Comparison of ENCODE assay signal across 28 cellular contexts in the genomic region with DNA sequence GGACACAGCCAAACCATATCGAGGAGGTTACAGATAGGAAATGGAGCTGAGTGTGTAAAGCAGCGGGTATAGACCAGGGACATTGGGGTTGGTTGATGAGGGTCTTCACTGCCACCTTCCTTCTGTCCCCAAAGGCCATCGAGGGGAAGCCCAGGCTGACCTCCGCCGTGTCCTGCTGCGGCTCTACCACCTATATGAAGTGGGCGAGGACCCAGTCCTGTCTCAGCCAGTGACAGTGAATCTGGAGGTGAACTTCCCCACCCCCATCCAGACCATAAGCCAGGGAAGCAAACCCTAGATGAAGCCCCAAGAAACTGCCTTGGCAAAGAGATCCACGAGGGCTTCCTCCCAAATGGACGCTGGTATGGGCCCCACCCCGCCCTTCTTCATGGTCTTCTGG.
"Had no signal": no experiment of that assay in that cellular context is flagged by ENCODE, and none has a peak within 500 bp of the region (broad histone marks: within the 10 kb centered on the region; RNA-seq: fewer than 3 reads in every experiment).

No MANE protein-coding gene starts in this region.

- H3K9me3 Mint-ChIP-seq: naive thymus-derived CD8-positive, alpha-beta T cell; neural crest cell; stimulated activated naive CD8-positive, alpha-beta T cell treated with anti-CD3 and anti-CD28 coated beads, Interleukin-15, Interleukin-2, amounts not matched to agents 100 ng/mL and 50 ng/mL, for 24 hours had no signal

- H3K4me1 ChIP-seq: gastrocnemius medialis, left ventricle myocardium inferior, lower lobe of right lung, parathyroid adenoma, prostate gland, right atrium auricular region, tibial nerve, upper lobe of left lung had no signal

- H3K27ac ChIP-seq: dorsolateral prefrontal cortex, epithelial cell of prostate, gastrocnemius medialis, left ventricle myocardium inferior, lower lobe of right lung, neutrophil, parathyroid adenoma, prostate gland, right atrium auricular region, skin epidermis, thoracic aorta, tibial nerve, upper lobe of left lung had no signal

- H3K27me3 Mint-ChIP-seq: naive thymus-derived CD8-positive, alpha-beta T cell; stimulated activated naive B cell treated with anti-CD40 and anti-IgM and Interleukin-4, amounts not matched to agents 10 μg/mL and 1 μg/mL and 100 μg/mL, for 72 hours; stimulated activated naive CD8-positive, alpha-beta T cell treated with anti-CD3 and anti-CD28 coated beads, Interleukin-15, Interleukin-2, amounts not matched to agents 100 ng/mL and 50 ng/mL, for 24 hours had no signal

- H3K4me1 Mint-ChIP-seq: endodermal cell, neural crest cell had no signal

- H3K27ac Mint-ChIP-seq: endodermal cell; stimulated activated naive B cell treated with anti-CD40 and anti-IgM and Interleukin-4, amounts not matched to agents 10 μg/mL and 1 μg/mL and 100 μg/mL, for 72 hours; stimulated activated naive CD8-positive, alpha-beta T cell treated with anti-CD3 and anti-CD28 coated beads, Interleukin-15, Interleukin-2, amounts not matched to agents 100 ng/mL and 50 ng/mL, for 24 hours had no signal

- H3K4me3 Mint-ChIP-seq: endodermal cell; naive thymus-derived CD8-positive, alpha-beta T cell; neural crest cell; stimulated activated naive B cell treated with anti-CD40 and anti-IgM and Interleukin-4, amounts not matched to agents 10 μg/mL and 1 μg/mL and 100 μg/mL, for 72 hours; stimulated activated naive CD8-positive, alpha-beta T cell treated with anti-CD3 and anti-CD28 coated beads, Interleukin-15, Interleukin-2, amounts not matched to agents 100 ng/mL and 50 ng/mL, for 24 hours had no signal

- ATAC-seq: esophagus mucosa; gastrocnemius medialis; left colon; lower lobe of right lung; naive thymus-derived CD8-positive, alpha-beta T cell; stimulated activated naive B cell treated with anti-CD40 and anti-IgM and Interleukin-4, amounts not matched to agents 10 μg/mL and 1 μg/mL and 100 μg/mL, for 72 hours had no signal

- FAIRE-seq: colon, urothelium cell line had no signal

- H3K9me3 ChIP-seq: gastrocnemius medialis, left ventricle myocardium inferior, lower lobe of right lung, neutrophil, prostate gland, right atrium auricular region, thoracic aorta, tibial nerve, upper lobe of left lung had no signal

- H3K9ac ChIP-seq: parathyroid adenoma had no signal

- H3K27me3 ChIP-seq: dorsolateral prefrontal cortex, gastrocnemius medialis, neutrophil, right atrium auricular region, tibial nerve, upper lobe of left lung had no signal

- DNase-seq: cerebellar nuclear complex; effector CD4-positive, alpha-beta T cell; endodermal cell; foreskin fibroblast; gastrocnemius medialis; head of caudate nucleus; left colon; left ventricle myocardium inferior; naive thymus-derived CD8-positive, alpha-beta T cell; stimulated activated CD4-positive, alpha-beta T cell treated with anti-CD3 and anti-CD28 coated beads, Interleukin-15, amount 100 ng/mL, for 24 hours; stimulated activated CD4-positive, alpha-beta T cell treated with anti-CD3 and anti-CD28 coated beads, Interleukin-2, amount 100 ng/mL, for 48 hours; stimulated activated naive B cell treated with anti-CD40 and anti-IgM and Interleukin-4, amounts not matched to agents 10 μg/mL and 1 μg/mL and 100 μg/mL, for 72 hours; upper lobe of left lung had no signal

- H3K4me3 ChIP-seq: dorsolateral prefrontal cortex, gastrocnemius medialis, left ventricle myocardium inferior, lower lobe of right lung, prostate gland, right atrium auricular region, skin epidermis, thoracic aorta, tibial nerve, upper lobe of left lung had no signal
